Comparison of ENCODE assay signal across 8 cellular contexts in genomic region chr11:12110714-12111481, GRCh38. TPM values are rescaled to one million over a fixed set of nuclear protein-coding genes. Genes with fewer than 3 reads are reported as not detected.
DNase-seq lines count a peak whose midpoint lies in the region; ATAC-seq and TF ChIP-seq lines count a peak whose summit lies in the region.

No MANE protein-coding gene starts in this region.

- 0% methylated on average over 20 of the region's 65 CpGs for WGBS in esophagus muscularis mucosa

- H3K27ac ChIP-seq in esophagus muscularis mucosa (replicated peaks in 1 of 4) = peak overlapping the region; percentile 92 to 98 (median 97)

- H3K27ac Mint-ChIP-seq in nephron progenitor cell = no peak overlapping the region

- H3K36me3 ChIP-seq in esophagus muscularis mucosa = no peaks in the 10 kb centered on the region

- no peaks in the 10 kb centered on the region for H3K9me3 Mint-ChIP-seq in nephron progenitor cell

- intact Hi-C loops in esophagus muscularis mucosa (cut with DNase I) = loop anchor here (5.0 kb wide), 1 partner anchor 126 kb away; no protein-coding TSS in a partner anchor

- peak overlapping the region; percentile 67 for H3K4me3 Mint-ChIP-seq in nephron progenitor cell

- DNase-seq in GM10248 (ENCODE audit: extremely low spot score) (peak; percentile 28), HuH-7.5 (ENCODE audit: low spot score) (peak; percentile 23), esophagus muscularis mucosa (ENCODE audit: extremely low spot score) (no peak), nephron progenitor cell (peak; percentile 32), NCI-H774 (lab: John Stamatoyannopoulos, UW) (no peak), H4 (ENCODE audit: low spot score) (no peak)
- DNase-seq in activated CD4-positive, alpha-beta T cell treated with anti-CD3 and anti-CD28 coated beads, Interleukin-2, amount 50 U/mL, for 48 hours = peak; percentile 35 to 47

- peaks cover 6% of the 10 kb centered on the region for H3K4me1 Mint-ChIP-seq in nephron progenitor cell

- CTCF ChIA-PET in GM10248 (lab: Yijun Ruan, JAX) = no interaction called here

- H3K4me3 ChIP-seq in esophagus muscularis mucosa = peak overlapping the region; percentile 65 to 97 (median 88)

- no peak for TF ChIP-seq CTCF in GM10248 (IDR thresholded peaks at IDR 0.05; ENCODE audit: control extremely low read depth, extremely low read depth, low read depth, missing control alignments)
- TF ChIP-seq CTCF in esophagus muscularis mucosa (IDR thresholded peaks at IDR 0.05) = no peak
- no peak for TF ChIP-seq CTCF in nephron progenitor cell (IDR thresholded peaks at IDR 0.05)

- TF ChIP-seq EP300 in esophagus muscularis mucosa (IDR thresholded peaks at IDR 0.05) = no peak

- POLR2A ChIA-PET in GM10248 (lab: Yijun Ruan, JAX) = no interaction called here

- ATAC-seq in GM21529 (IDR thresholded peaks at IDR 0.05; ENCODE audit: unreplicated experiment) = peak; percentile 32

- H3K27me3 Mint-ChIP-seq in nephron progenitor cell (ENCODE audit: low read depth, poor library complexity) = peaks cover 92% of the 10 kb centered on the region

- no peak for TF ChIP-seq POLR2A in esophagus muscularis mucosa (IDR thresholded peaks at IDR 0.05; ENCODE audit: low read depth)

- H3K9me3 ChIP-seq in esophagus muscularis mucosa = no peaks in the 10 kb centered on the region

- no peaks in the 10 kb centered on the region for H3K36me3 Mint-ChIP-seq in nephron progenitor cell (ENCODE audit: low read depth)

- no peaks in the 10 kb centered on the region for H3K27me3 ChIP-seq in esophagus muscularis mucosa

- H3K4me1 ChIP-seq in esophagus muscularis mucosa = peaks cover 27 to 59% (median 51%) of the 10 kb centered on the region in 4 donors

RNA-seq across cellular contexts. Expression of gene MICAL2, which starts 0.5 kb away (rescaled TPM):
- 100 to 1,000 TPM; 195 to 499 (median 259) TPM for total RNA-seq in esophagus muscularis mucosa
- total RNA-seq in H4 (2014; rRNA removed; shearing (Covaris generic)) = 52.1 and 53.4 TPM in 2 replicates

Comparison
In these comparisons a context has a peak if more than half of its experiments do, and no peak if none do; other contexts are left out.
1. DNase-seq: peak in GM10248 (single experiment), HuH-7.5 (single experiment), activated CD4-positive, alpha-beta T cell treated with anti-CD3 and anti-CD28 coated beads, Interleukin-2, amount 50 U/mL, for 48 hours (2 of 2) and nephron progenitor cell (single experiment); none in esophagus muscularis mucosa (single experiment), NCI-H774 (single experiment) and H4 (single experiment).